Comparison of ENCODE assay signal across 13 cellular contexts in the genomic region with DNA sequence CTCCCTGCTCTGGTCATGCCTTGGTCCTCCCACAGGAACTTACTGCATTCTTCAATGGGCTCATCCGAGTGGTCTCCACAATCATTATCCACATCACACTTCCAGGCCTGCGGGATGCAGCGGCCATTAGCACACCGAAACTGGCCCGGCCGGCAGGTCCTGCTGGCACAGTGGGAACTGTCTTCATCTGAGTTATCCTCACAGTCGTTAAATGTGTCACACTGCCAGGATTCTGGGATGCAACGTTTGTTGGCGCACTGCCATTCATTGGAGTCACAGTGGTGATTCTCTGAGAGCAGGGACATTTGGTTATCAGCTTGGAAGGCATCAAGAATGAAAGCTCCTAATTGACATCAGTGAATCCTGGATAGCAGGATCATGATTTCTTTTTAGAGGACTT.
"Had no signal": no experiment of that assay in that cellular context is flagged by ENCODE, and none has a peak within 500 bp of the region (broad histone marks: within the 10 kb centered on the region; RNA-seq: fewer than 3 reads in every experiment).

No MANE protein-coding gene starts in this region.

- DNase-seq: activated CD4-positive, alpha-beta T cell treated with anti-CD3 and anti-CD28 coated beads for 36 hours; activated CD8-positive, alpha-beta T cell treated with anti-CD3 and anti-CD28 coated beads, Interleukin-2, amount 10 ng/mL, durations not matched to agents 7 days and 5 days; activated naive CD4-positive, alpha-beta T cell; activated naive CD8-positive, alpha-beta T cell treated with anti-CD3 and anti-CD28 coated beads, Interleukin-2, amount 50 U/mL, for 24 hours; colonic mucosa; effector CD4-positive, alpha-beta T cell; foreskin melanocyte; islet precursor cell; stimulated activated CD4-positive, alpha-beta T cell treated with anti-CD3 and anti-CD28 coated beads, Interleukin-15, amount 100 ng/mL, for 24 hours; stimulated activated CD4-positive, alpha-beta T cell treated with anti-CD3 and anti-CD28 coated beads, Interleukin-4, amount 100 ng/mL, for 4 hours; stimulated activated naive CD8-positive, alpha-beta T cell treated with anti-CD3 and anti-CD28 coated beads, Interleukin-15, amount 100 ng/mL, for 72 hours; T-helper 9 cell; WERI-Rb-1 had no signal

- ATAC-seq: activated CD4-positive, alpha-beta T cell treated with anti-CD3 and anti-CD28 coated beads for 36 hours; activated CD8-positive, alpha-beta T cell treated with anti-CD3 and anti-CD28 coated beads, Interleukin-2, amount 10 ng/mL, durations not matched to agents 7 days and 5 days; activated naive CD8-positive, alpha-beta T cell treated with anti-CD3 and anti-CD28 coated beads, Interleukin-2, amount 50 U/mL, for 24 hours; stimulated activated naive CD8-positive, alpha-beta T cell treated with anti-CD3 and anti-CD28 coated beads, Interleukin-15, amount 100 ng/mL, for 72 hours had no signal

- H3K4me1 ChIP-seq: colonic mucosa had no signal

- H3K36me3 ChIP-seq: colonic mucosa, WERI-Rb-1 had no signal

- H3K9me3 ChIP-seq: colonic mucosa had no signal

- H3K4me3 ChIP-seq: colonic mucosa had no signal

- H3K27me3 ChIP-seq: colonic mucosa had no signal

- H3K27ac ChIP-seq: colonic mucosa, WERI-Rb-1 had no signal
